19 cellular contexts compared by ENCODE assay signal in genomic region chr11:92329644-92330043, GRCh38.
DNase-seq lines count a peak whose midpoint lies in the region; ATAC-seq and TF ChIP-seq lines count a peak whose summit lies in the region.
"Had no signal": no experiment of that assay in that cellular context is flagged by ENCODE, and none has a peak within 500 bp of the region (broad histone marks: within the 10 kb centered on the region; RNA-seq: fewer than 3 reads in every experiment).

No MANE protein-coding gene starts in this region.

- no peaks in the 10 kb centered on the region for H3K27me3 Mint-ChIP-seq in WTC11 (ENCODE audit: low read depth)
- H3K27me3 Mint-ChIP-seq: activated CD4-positive, alpha-beta T cell treated with anti-CD3 and anti-CD28 coated beads, Interleukin-2, amount 10 ng/mL, durations not matched to agents 24 days and 14 days; CD4-positive, alpha-beta memory T cell; natural killer cell treated with Interleukin-12 subunit alpha and Interleukin-12 subunit beta and Interleukin-15 and Interleukin-18, amount 100 ng/mL, for 72 hours had no signal

- peaks cover 69% of the 10 kb centered on the region for H3K4me1 Mint-ChIP-seq in WTC11
- H3K4me1 Mint-ChIP-seq: activated CD4-positive, alpha-beta T cell treated with anti-CD3 and anti-CD28 coated beads, Interleukin-2, amount 10 ng/mL, durations not matched to agents 24 days and 14 days; CD4-positive, alpha-beta memory T cell had no signal

- H3K9ac ChIP-seq in fibroblast of lung (ENCODE audit: insufficient read depth, low read length): no peak overlapping the region

- no peak overlapping the region for H3K4me3 Mint-ChIP-seq in WTC11
- H3K4me3 Mint-ChIP-seq: activated CD4-positive, alpha-beta T cell treated with anti-CD3 and anti-CD28 coated beads, Interleukin-2, amount 10 ng/mL, durations not matched to agents 24 days and 14 days; CD4-positive, alpha-beta memory T cell; natural killer cell treated with Interleukin-12 subunit alpha and Interleukin-12 subunit beta and Interleukin-15 and Interleukin-18, amount 100 ng/mL, for 72 hours; T-helper 1 cell treated with Interleukin-12 subunit alpha and Interleukin-12 subunit beta and Interleukin-4 antibody, amounts not matched to agents 30 μg/mL and 1 μg/mL, for 36 hours had no signal

- peaks cover 13% of the 10 kb centered on the region; the same call in 1 of the 2 replicates for H3K4me1 ChIP-seq in HEK293 (ENCODE audit: control insufficient read depth, insufficient read depth, low read length)
- H3K4me1 ChIP-seq in fibroblast of lung (ENCODE audit: control insufficient read depth, extremely low read depth, insufficient read depth, low read length): no peaks in the 10 kb centered on the region
- no peaks in the 10 kb centered on the region for H3K4me1 ChIP-seq in prostate gland (replicated peaks)
- no peaks in the 10 kb centered on the region for H3K4me1 ChIP-seq in right cardiac atrium (ENCODE audit: control insufficient read depth, insufficient read depth, low read length)
- H3K4me1 ChIP-seq: heart right ventricle had no signal

- no peaks in the 10 kb centered on the region for H3K79me2 ChIP-seq in fibroblast of lung (ENCODE audit: control insufficient read depth, insufficient read depth, low read length)

- H3K36me3 Mint-ChIP-seq in WTC11: no peaks in the 10 kb centered on the region; the same call in 1 of the 2 replicates
- H3K36me3 Mint-ChIP-seq: CD4-positive, alpha-beta memory T cell; natural killer cell treated with Interleukin-12 subunit alpha and Interleukin-12 subunit beta and Interleukin-15 and Interleukin-18, amount 100 ng/mL, for 72 hours had no signal

- H3K27ac Mint-ChIP-seq in WTC11: peak overlapping the region; percentile 96
- H3K27ac Mint-ChIP-seq: activated CD4-positive, alpha-beta T cell treated with anti-CD3 and anti-CD28 coated beads, Interleukin-2, amount 10 ng/mL, durations not matched to agents 24 days and 14 days; natural killer cell treated with Interleukin-12 subunit alpha and Interleukin-12 subunit beta and Interleukin-15 and Interleukin-18, amount 100 ng/mL, for 72 hours; T-helper 1 cell treated with Interleukin-12 subunit alpha and Interleukin-12 subunit beta and Interleukin-4 antibody, amounts not matched to agents 30 μg/mL and 1 μg/mL, for 36 hours had no signal

- no peak overlapping the region for H3K27ac ChIP-seq in HEK293 (ENCODE audit: extremely low read depth, low read depth, low read length)
- H3K27ac ChIP-seq in fibroblast of lung (ENCODE audit: insufficient read depth, low read length): no peak overlapping the region
- no peak overlapping the region for H3K27ac ChIP-seq in prostate gland
- H3K27ac ChIP-seq in right cardiac atrium (ENCODE audit: low read length): no peak overlapping the region
- H3K27ac ChIP-seq: heart right ventricle, stomach had no signal

- H3K4me3 ChIP-seq in HEK293 (ENCODE audit: low read depth, low read length): no peak overlapping the region
- H3K4me3 ChIP-seq in fibroblast of lung (replicated peaks in 1 of 4; ENCODE audit: control extremely low read depth in 1 of 4, insufficient read depth in 1 of 4, low read depth in 3 of 4, low read length in 4 of 4): no peak overlapping the region
- H3K4me3 ChIP-seq in prostate gland: no peak overlapping the region
- no peak overlapping the region for H3K4me3 ChIP-seq in right cardiac atrium (ENCODE audit: low read length)
- H3K4me3 ChIP-seq: heart right ventricle, stomach had no signal

- WGBS in prostate gland: 26% methylated on average over 2 of the region's 2 CpGs
- 46% methylated on average over 2 of the region's 2 CpGs for WGBS in right cardiac atrium

- intact Hi-C loops in prostate gland (cut with DNase I) (loop anchor here (10.0 kb wide), 2 partner anchors 105 to 555 kb away; partner anchors contain the start of gene FAT3), right cardiac atrium (cut with DNase I) (no loop called here)

- POLR2A ChIA-PET in HEK293 (lab: Yijun Ruan, JAX): no interaction called here
- POLR2A ChIA-PET in WTC11 (lab: Charles Lee): no interaction called here

- no peak overlapping the region for H3K4me2 ChIP-seq in fibroblast of lung (ENCODE audit: extremely low read depth, insufficient read depth, low read length)

- no peak for TF ChIP-seq POLR2A in prostate gland (IDR thresholded peaks at IDR 0.05)

- H2AFZ ChIP-seq in fibroblast of lung (ENCODE audit: low read length): no peak overlapping the region

- DNase-seq in WTC11 (ENCODE audit: low spot score) (no peak), fibroblast of lung (ENCODE audit: low read depth in 2 of 2) (peak; percentile 62 to 75), prostate gland (ENCODE audit: low spot score) (peak; percentile 14), NCI-H1105 (lab: John Stamatoyannopoulos, UW) (no peak), NCI-H2196 (lab: John Stamatoyannopoulos, UW; ENCODE audit: unreplicated experiment) (no peak), right cardiac atrium (no peak)
- DNase-seq: activated CD4-positive, alpha-beta T cell treated with anti-CD3 and anti-CD28 coated beads, Interleukin-2, amount 10 ng/mL, durations not matched to agents 24 days and 14 days; activated T-cell treated with anti-CD3 and anti-CD28 coated beads, Interleukin-2, amount 50 U/mL, for 48 hours; amygdala; CD4-positive, alpha-beta memory T cell; effector memory CD4-positive, alpha-beta T cell; heart right ventricle; NCI-H1048; OCI-M1; stomach had no signal

- TF ChIP-seq CTCF in HEK293 (tag by site-specific recombination; IDR thresholded peaks at IDR 0.05) (no peak), WTC11 (IDR thresholded peaks at IDR 0.05) (no peak), fibroblast of lung (conservative IDR thresholded peaks at IDR 0.05 in 1 of 2, IDR thresholded peaks at IDR 0.05 in 1 of 2; ENCODE audit: low read depth in 1 of 2, low read length in 2 of 2) (no peak), prostate gland (IDR thresholded peaks at IDR 0.05) (no peak)

- no peak for ATAC-seq in WTC11
- ATAC-seq in right cardiac atrium: no peak
- ATAC-seq in GM19467 (IDR thresholded peaks at IDR 0.05; ENCODE audit: unreplicated experiment): no peak
- ATAC-seq: heart right ventricle; natural killer cell treated with Interleukin-12 subunit alpha and Interleukin-12 subunit beta and Interleukin-15 and Interleukin-18, amount 100 ng/mL, for 72 hours had no signal

- no peaks in the 10 kb centered on the region for H4K20me1 ChIP-seq in fibroblast of lung (ENCODE audit: control insufficient read depth, extremely low read depth, insufficient read depth, low read length)

- CTCF ChIA-PET in HEK293 (lab: Yijun Ruan, JAX): interaction anchor here (0.9 to 5.2 kb wide), 2 partner anchors 11 to 84 kb away, joined by 4 to 31 read pairs; no protein-coding TSS in a partner anchor
- CTCF ChIA-PET in WTC11 (lab: Charles Lee): interaction anchor here (0.8 to 4.0 kb wide), 6 partner anchors 11 to 193 kb away, joined by 3 to 43 read pairs (median 4); no protein-coding TSS in a partner anchor

- no peaks in the 10 kb centered on the region for H3K9me3 ChIP-seq in HEK293 (ENCODE audit: control insufficient read depth, insufficient read depth, low read depth, low read length)
- no peaks in the 10 kb centered on the region for H3K9me3 ChIP-seq in fibroblast of lung (ENCODE audit: control insufficient read depth, insufficient read depth, low read depth, low read length)
- no peaks in the 10 kb centered on the region for H3K9me3 ChIP-seq in prostate gland
- no peaks in the 10 kb centered on the region for H3K9me3 ChIP-seq in right cardiac atrium (ENCODE audit: control insufficient read depth, low read length)
- H3K9me3 ChIP-seq: heart right ventricle, stomach had no signal

- no peaks in the 10 kb centered on the region for H3K27me3 ChIP-seq in fibroblast of lung (ENCODE audit: control insufficient read depth, insufficient read depth, low read length)
- H3K27me3 ChIP-seq in prostate gland (replicated peaks; ENCODE audit: insufficient read depth): no peaks in the 10 kb centered on the region
- no peaks in the 10 kb centered on the region for H3K27me3 ChIP-seq in right cardiac atrium (ENCODE audit: control insufficient read depth, insufficient read depth)
- H3K27me3 ChIP-seq: stomach had no signal

- H3K9me3 Mint-ChIP-seq in WTC11: no peaks in the 10 kb centered on the region
- H3K9me3 Mint-ChIP-seq: activated CD4-positive, alpha-beta T cell treated with anti-CD3 and anti-CD28 coated beads, Interleukin-2, amount 10 ng/mL, durations not matched to agents 24 days and 14 days; T-helper 1 cell treated with Interleukin-12 subunit alpha and Interleukin-12 subunit beta and Interleukin-4 antibody, amounts not matched to agents 30 μg/mL and 1 μg/mL, for 36 hours had no signal

- H3K36me3 ChIP-seq in HEK293 (ENCODE audit: control insufficient read depth in 2 of 2, insufficient read depth in 1 of 2, low read length in 2 of 2) (no peaks in the 10 kb centered on the region), fibroblast of lung (ENCODE audit: control insufficient read depth, insufficient read depth, low read length) (no peaks in the 10 kb centered on the region), prostate gland (no peaks in the 10 kb centered on the region)
- H3K36me3 ChIP-seq: heart right ventricle, stomach had no signal

TF ChIP-seq in WTC11, 78 proteins besides CTCF, POLR2A, EP300 and RAD21 (continues in another document):
- TF ChIP-seq ATF1 (CRISPR knock-in tag; IDR thresholded peaks at IDR 0.05): no peak
- no peak for TF ChIP-seq USF1 (CRISPR knock-in tag; IDR thresholded peaks at IDR 0.05)
- no peak for TF ChIP-seq CBFB (CRISPR knock-in tag; IDR thresholded peaks at IDR 0.05; ENCODE audit: low read depth)
- no peak for TF ChIP-seq ZNF219 (CRISPR knock-in tag; IDR thresholded peaks at IDR 0.05; ENCODE audit: borderline replicate concordance)
- no peak for TF ChIP-seq GTF2I (CRISPR knock-in tag; conservative IDR thresholded peaks at IDR 0.05)
- no peak for TF ChIP-seq NFE2L1 (CRISPR knock-in tag; IDR thresholded peaks at IDR 0.05)
- TF ChIP-seq NFYB (CRISPR knock-in tag; conservative IDR thresholded peaks at IDR 0.05; ENCODE audit: low read depth): no peak
- no peak for TF ChIP-seq ZNF138 (CRISPR knock-in tag; conservative IDR thresholded peaks at IDR 0.05)
- TF ChIP-seq ETV6 (CRISPR knock-in tag; IDR thresholded peaks at IDR 0.05): no peak
- TF ChIP-seq CREB1 (CRISPR knock-in tag; IDR thresholded peaks at IDR 0.05): no peak
- no peak for TF ChIP-seq IRF2 (CRISPR knock-in tag; IDR thresholded peaks at IDR 0.05; ENCODE audit: borderline replicate concordance, low read depth)
- TF ChIP-seq JAZF1 (CRISPR knock-in tag; IDR thresholded peaks at IDR 0.05): no peak

Comparison
In these comparisons a context has a peak if more than half of its experiments do, and no peak if none do; other contexts are left out.
1. DNase-seq: peak in fibroblast of lung (2 of 2) and prostate gland (single experiment); none in WTC11 (single experiment), NCI-H1105 (single experiment), NCI-H2196 (single experiment) and right cardiac atrium (0 of 3).